ENCODE assay signal across 8 cellular contexts in genomic region chr18:21111351-21112139, GRCh38. TPM values are rescaled to one million over a fixed set of nuclear protein-coding genes. Genes with fewer than 3 reads are reported as not detected.
DNase-seq lines count a peak whose midpoint lies in the region; TF ChIP-seq lines count a peak whose summit lies in the region.

ROCK1 (minus strand) TSS chr18:21111813; CDS start chr18:21110910, 903 bp downstream.

- in situ Hi-C loops in SK-MEL-5 (cut with HindIII; ENCODE audit: low pct_unique_long_range_greater_than_20kb, low sequenced_read_pairs) = no loop called here

- H3K27me3 ChIP-seq in neuron (ENCODE audit: insufficient read depth, low read length) = peaks cover 3% of the 10 kb centered on the region

- no peaks in the 10 kb centered on the region; the same call in 1 of the 2 replicates for H3K27me3 Mint-ChIP-seq in HFFc6 (ENCODE audit: insufficient read depth)

- H2AFZ ChIP-seq in neuron (ENCODE audit: low read depth, low read length) = peak within 1 kb of the TSS; percentile 85

- H3K36me3 ChIP-seq in neuron (ENCODE audit: insufficient read depth, low read length) = no peaks in the 10 kb centered on the region

- peaks cover 38% of the 10 kb centered on the region for H3K4me1 Mint-ChIP-seq in HFFc6 (ENCODE audit: low read depth)

- H3K4me3 Mint-ChIP-seq in HFFc6 = no peak within 1 kb of the TSS; the same call in 1 of the 2 replicates

- H3K27ac Mint-ChIP-seq in HFFc6 = peak within 1 kb of the TSS; percentile 96

- peak within 1 kb of the TSS; percentile 98 for H3K4me3 ChIP-seq in neuron (ENCODE audit: low read length)

- DNase-seq in GM04504 (ENCODE audit: low read depth) (peak; percentile 93), HFFc6 (peak; percentile 97), NAMALWA (ENCODE audit: low spot score) (peak; percentile 96), SK-MEL-5 (ENCODE audit: low read depth, low spot score) (peak; percentile 93), foreskin melanocyte (peak; percentile 90), stromal cell of bone marrow (ENCODE audit: low read depth) (peak; percentile 91)
- DNase-seq in activated naive CD4-positive, alpha-beta T cell treated with Interleukin-2 at 50 U/mL for 16 hours = peak; percentile 98

- no peak for TF ChIP-seq CTCF in HFFc6 (IDR thresholded peaks at IDR 0.05)

- H3K9me3 Mint-ChIP-seq in HFFc6 = no peaks in the 10 kb centered on the region

- H3K9me3 ChIP-seq in neuron (ENCODE audit: low read length) = no peaks in the 10 kb centered on the region

- peaks cover 13% of the 10 kb centered on the region for H3K36me3 Mint-ChIP-seq in HFFc6 (ENCODE audit: low read depth)

- peaks cover 18% of the 10 kb centered on the region for H3K4me1 ChIP-seq in neuron (ENCODE audit: insufficient read depth, low read length)

RNA-seq across cellular contexts. Expression of gene ROCK1, which starts in this region (rescaled TPM):
- 10 to 100 TPM; 64.8 to 71.7 (median 67.1) TPM for total RNA-seq in HFFc6 (2021; fragmentation: NEBNext Ultra II Directional; extraction: Animal tissue kit (Norgen Biotek cat#: 25700))
- total RNA-seq in SK-MEL-5 (2014; rRNA removed; shearing (Covaris generic)) = 14.3 and 17.8 TPM in 2 replicates
- 7.7 and 13.1 TPM in 2 replicates for polyA plus RNA-seq in SK-MEL-5 (2015; cell fraction: cytosol; rRNA removed)
- 24.1 and 36.0 TPM in 2 replicates for polyA plus RNA-seq in SK-MEL-5 (2015; cell fraction: nucleus; rRNA removed)

Comparison
In these comparisons a context has a peak if more than half of its experiments do, and no peak if none do; other contexts are left out.
1. Peak in every context shown above with its lines: DNase-seq and H3K4me3 ChIP-seq.